32 cellular contexts compared by ENCODE assay signal in genomic region chr7:89335490-89335889, GRCh38.
"Had no signal": no experiment of that assay in that cellular context is flagged by ENCODE, and none has a peak within 500 bp of the region (broad histone marks: within the 10 kb centered on the region; RNA-seq: fewer than 3 reads in every experiment).

No MANE protein-coding gene starts in this region.

- ATAC-seq: activated naive CD8-positive, alpha-beta T cell treated with anti-CD3 and anti-CD28 coated beads, Interleukin-2, amount 50 U/mL, for 24 hours; activated T-cell treated with anti-CD3 and anti-CD28 coated beads, Interleukin-2, amount 50 U/mL, for 4 hours; activated T-helper 17 cell treated with anti-CD3 and anti-CD28 coated beads, Interleukin-2, amount 50 U/mL, for 72 hours; body of pancreas; effector memory CD8-positive, alpha-beta T cell; foreskin keratinocyte; gastrocnemius medialis; heart left ventricle; WTC11 had no signal

- H3K9me3 Mint-ChIP-seq: activated CD4-positive, alpha-beta memory T cell treated with anti-CD3 and anti-CD28 coated beads, Interleukin-2, amount 10 ng/mL, durations not matched to agents 7 days and 5 days; activated CD4-positive, alpha-beta T cell treated with anti-CD3 and anti-CD28 coated beads, Interleukin-2, amount 10 ng/mL, durations not matched to agents 7 days and 5 days; activated naive CD4-positive, alpha-beta T cell treated with anti-CD3 and anti-CD28 coated beads for 36 hours; activated naive CD4-positive, alpha-beta T cell treated with anti-CD3 and anti-CD28 coated beads, Interleukin-2, amount 50 U/mL, for 24 hours; activated naive CD8-positive, alpha-beta T cell treated with anti-CD3 and anti-CD28 coated beads for 36 hours; activated naive CD8-positive, alpha-beta T cell treated with anti-CD3 and anti-CD28 coated beads, Interleukin-2, amount 50 U/mL, for 24 hours; activated T-cell treated with anti-CD3 and anti-CD28 coated beads, Interleukin-2, amount 50 U/mL, for 4 hours; WTC11 had no signal

- H3K27me3 Mint-ChIP-seq: activated CD4-positive, alpha-beta memory T cell treated with anti-CD3 and anti-CD28 coated beads, Interleukin-2, amount 10 ng/mL, durations not matched to agents 7 days and 5 days; activated CD4-positive, alpha-beta T cell treated with anti-CD3 and anti-CD28 coated beads, Interleukin-2, amount 10 ng/mL, durations not matched to agents 7 days and 5 days; activated naive CD4-positive, alpha-beta T cell treated with anti-CD3 and anti-CD28 coated beads, Interleukin-2, amount 50 U/mL, for 24 hours; activated naive CD8-positive, alpha-beta T cell treated with anti-CD3 and anti-CD28 coated beads for 36 hours; activated naive CD8-positive, alpha-beta T cell treated with anti-CD3 and anti-CD28 coated beads, Interleukin-2, amount 50 U/mL, for 24 hours; activated T-helper 17 cell treated with anti-CD3 and anti-CD28 coated beads, Interleukin-2, amount 50 U/mL, for 72 hours; effector memory CD8-positive, alpha-beta T cell had no signal

- H3K27ac ChIP-seq: adrenal gland, body of pancreas, esophagus muscularis mucosa, foreskin keratinocyte, gastrocnemius medialis, heart left ventricle had no signal

- DNase-seq: activated CD4-positive, alpha-beta memory T cell treated with anti-CD3 and anti-CD28 coated beads, Interleukin-2, amount 10 ng/mL, durations not matched to agents 7 days and 5 days; activated CD4-positive, alpha-beta T cell treated with anti-CD3 and anti-CD28 coated beads for 1 hour; activated CD4-positive, alpha-beta T cell treated with anti-CD3 and anti-CD28 coated beads for 4 hours; activated CD4-positive, alpha-beta T cell treated with anti-CD3 and anti-CD28 coated beads, Interleukin-2, amount 10 ng/mL, durations not matched to agents 7 days and 5 days; activated CD4-positive, alpha-beta T cell treated with anti-CD3 and anti-CD28 coated beads, Interleukin-2, amount 50 U/mL, for 4 hours; activated CD8-positive, alpha-beta memory T cell treated with anti-CD3 and anti-CD28 coated beads for 24 hours; activated effector memory CD4-positive, alpha-beta T cell treated with Interleukin-2 at 50 U/mL for 16 hours; activated gamma-delta T cell treated with Interleukin-2 at 50 U/mL for 16 hours; activated naive CD4-positive, alpha-beta T cell treated with anti-CD3 and anti-CD28 coated beads for 36 hours; activated naive CD8-positive, alpha-beta T cell treated with anti-CD3 and anti-CD28 coated beads for 36 hours; activated naive CD8-positive, alpha-beta T cell treated with anti-CD3 and anti-CD28 coated beads, Interleukin-2, amount 50 U/mL, for 24 hours; activated T-cell treated with anti-CD3 and anti-CD28 coated beads, Interleukin-2, amount 50 U/mL, for 4 hours; adrenal gland; amygdala; aorta; body of pancreas; caudate nucleus; cortex of kidney; dermis blood vessel endothelial cell; effector CD4-positive, alpha-beta T cell; effector memory CD8-positive, alpha-beta T cell; erythroblast; foreskin keratinocyte; gastrocnemius medialis; glutamatergic neuron; heart left ventricle; T-helper 2 cell had no signal

- H3K9me3 ChIP-seq: adrenal gland, body of pancreas, esophagus muscularis mucosa, gastrocnemius medialis, heart left ventricle had no signal

- FAIRE-seq: colon had no signal

- H3K4me1 Mint-ChIP-seq: activated CD4-positive, alpha-beta memory T cell treated with anti-CD3 and anti-CD28 coated beads, Interleukin-2, amount 10 ng/mL, durations not matched to agents 7 days and 5 days; activated CD4-positive, alpha-beta T cell treated with anti-CD3 and anti-CD28 coated beads, Interleukin-2, amount 10 ng/mL, durations not matched to agents 7 days and 5 days; activated naive CD4-positive, alpha-beta T cell treated with anti-CD3 and anti-CD28 coated beads, Interleukin-2, amount 50 U/mL, for 24 hours; activated naive CD8-positive, alpha-beta T cell treated with anti-CD3 and anti-CD28 coated beads, Interleukin-2, amount 50 U/mL, for 24 hours; activated T-helper 17 cell treated with anti-CD3 and anti-CD28 coated beads, Interleukin-2, amount 50 U/mL, for 72 hours had no signal

- H3K36me3 ChIP-seq: adrenal gland, esophagus muscularis mucosa, gastrocnemius medialis, heart left ventricle had no signal

- H3K4me3 ChIP-seq: adrenal gland, body of pancreas, esophagus muscularis mucosa, gastrocnemius medialis, heart left ventricle had no signal

- H3K27ac Mint-ChIP-seq: activated CD4-positive, alpha-beta memory T cell treated with anti-CD3 and anti-CD28 coated beads, Interleukin-2, amount 10 ng/mL, durations not matched to agents 7 days and 5 days; activated CD4-positive, alpha-beta T cell treated with anti-CD3 and anti-CD28 coated beads, Interleukin-2, amount 10 ng/mL, durations not matched to agents 7 days and 5 days; activated naive CD4-positive, alpha-beta T cell treated with anti-CD3 and anti-CD28 coated beads for 36 hours; activated naive CD4-positive, alpha-beta T cell treated with anti-CD3 and anti-CD28 coated beads, Interleukin-2, amount 50 U/mL, for 24 hours; activated naive CD8-positive, alpha-beta T cell treated with anti-CD3 and anti-CD28 coated beads for 36 hours; activated naive CD8-positive, alpha-beta T cell treated with anti-CD3 and anti-CD28 coated beads, Interleukin-2, amount 50 U/mL, for 24 hours; activated T-helper 17 cell treated with anti-CD3 and anti-CD28 coated beads, Interleukin-2, amount 50 U/mL, for 72 hours; effector memory CD8-positive, alpha-beta T cell; WTC11 had no signal

- H3K27me3 ChIP-seq: adrenal gland, body of pancreas, esophagus muscularis mucosa, foreskin keratinocyte, gastrocnemius medialis, heart left ventricle had no signal

- H3K4me3 Mint-ChIP-seq: activated CD4-positive, alpha-beta memory T cell treated with anti-CD3 and anti-CD28 coated beads, Interleukin-2, amount 10 ng/mL, durations not matched to agents 7 days and 5 days; activated CD4-positive, alpha-beta T cell treated with anti-CD3 and anti-CD28 coated beads, Interleukin-2, amount 10 ng/mL, durations not matched to agents 7 days and 5 days; activated naive CD4-positive, alpha-beta T cell treated with anti-CD3 and anti-CD28 coated beads for 36 hours; activated naive CD4-positive, alpha-beta T cell treated with anti-CD3 and anti-CD28 coated beads, Interleukin-2, amount 50 U/mL, for 24 hours; activated naive CD8-positive, alpha-beta T cell treated with anti-CD3 and anti-CD28 coated beads for 36 hours; activated naive CD8-positive, alpha-beta T cell treated with anti-CD3 and anti-CD28 coated beads, Interleukin-2, amount 50 U/mL, for 24 hours; activated T-cell treated with anti-CD3 and anti-CD28 coated beads, Interleukin-2, amount 50 U/mL, for 4 hours; activated T-helper 17 cell treated with anti-CD3 and anti-CD28 coated beads, Interleukin-2, amount 50 U/mL, for 72 hours; effector memory CD8-positive, alpha-beta T cell; WTC11 had no signal

- H3K4me1 ChIP-seq: adrenal gland, body of pancreas, esophagus muscularis mucosa, foreskin keratinocyte, gastrocnemius medialis, heart left ventricle had no signal

- H3K36me3 Mint-ChIP-seq: activated naive CD4-positive, alpha-beta T cell treated with anti-CD3 and anti-CD28 coated beads, Interleukin-2, amount 50 U/mL, for 24 hours; activated naive CD8-positive, alpha-beta T cell treated with anti-CD3 and anti-CD28 coated beads for 36 hours; WTC11 had no signal
